ENCODE assay signal across 8 cellular contexts in the genomic region with DNA sequence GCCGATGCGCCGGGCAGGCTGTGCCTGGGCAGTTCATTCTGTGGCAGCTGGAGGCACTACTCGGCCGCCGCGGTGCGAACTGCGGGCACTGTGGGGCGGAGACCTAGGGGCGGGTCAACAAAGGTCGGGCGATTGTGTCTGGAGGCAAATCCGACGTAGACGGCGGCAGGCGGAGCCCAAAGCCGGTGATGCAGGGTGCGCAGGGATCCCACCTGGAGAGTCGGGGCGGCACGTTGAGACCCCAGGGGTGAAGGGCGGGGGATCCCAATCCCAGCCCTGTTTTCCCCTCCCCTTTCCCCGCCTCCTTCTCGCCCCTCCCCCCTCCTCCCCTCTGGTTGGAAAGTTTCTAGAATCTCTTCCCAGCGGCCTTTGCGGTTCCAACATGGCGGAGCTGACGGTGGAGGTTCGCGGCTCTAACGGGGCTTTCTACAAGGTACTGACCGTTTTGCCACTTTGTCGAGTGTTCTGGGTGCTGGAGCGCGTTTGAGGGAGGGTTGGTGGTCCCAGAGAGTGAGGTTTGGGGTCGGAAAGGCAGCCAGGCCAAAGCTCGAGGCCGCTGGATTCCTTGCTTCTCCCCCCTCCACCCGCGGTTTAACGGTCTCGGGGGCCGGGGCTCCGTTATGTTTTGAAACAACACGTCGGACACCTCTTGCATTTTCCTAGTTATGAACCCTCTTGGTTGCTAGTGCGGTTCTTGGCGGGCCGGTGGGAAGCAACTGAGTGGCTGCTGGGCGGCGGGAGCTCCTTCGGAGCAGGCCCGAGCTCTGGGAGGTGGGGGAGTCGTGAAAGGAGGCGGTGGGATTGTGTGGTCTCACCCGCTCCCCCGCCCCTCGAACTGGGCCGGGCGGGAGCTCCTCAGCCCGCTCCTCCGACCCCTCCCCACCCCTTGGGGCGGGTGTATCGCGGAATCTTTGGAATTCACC. TPM values are rescaled to one million over a fixed set of nuclear protein-coding genes. Genes with fewer than 3 reads are reported as not detected.
DNase-seq lines count a peak whose midpoint lies in the region; ATAC-seq and TF ChIP-seq lines count a peak whose summit lies in the region.

A gene (plus strand): TSS at position 367 of the 923 bp plus-strand sequence. CDS start 16 bp downstream, at position 383.

- no peaks in the 10 kb centered on the region for H3K9me2 ChIP-seq in SU-DHL-6 (replicated peaks; ENCODE audit: insufficient read depth, low read length)

- H4K20me1 ChIP-seq in SU-DHL-6 (ENCODE audit: low read depth, low read length), result peaks cover 41% of the 10 kb centered on the region

- H3K27ac ChIP-seq in SU-DHL-6 (ENCODE audit: low read depth, low read length), result peak within 1 kb of the TSS; percentile 82
- peak within 1 kb of the TSS; percentile 100 for H3K27ac ChIP-seq in cardiac muscle cell

- peaks cover 18% of the 10 kb centered on the region for H3K36me3 ChIP-seq in SU-DHL-6 (ENCODE audit: low read length)
- peaks cover 6% of the 10 kb centered on the region for H3K36me3 ChIP-seq in cardiac muscle cell

- H3K4me3 ChIP-seq in SU-DHL-6 (ENCODE audit: insufficient read depth, low read length, poor library complexity, severe bottlenecking) (peak within 1 kb of the TSS; percentile 85), cardiac muscle cell (peak within 1 kb of the TSS; percentile 87)

- no peaks in the 10 kb centered on the region for H3K9me3 ChIP-seq in SU-DHL-6 (ENCODE audit: insufficient read depth, low read length)
- H3K9me3 ChIP-seq in cardiac muscle cell (ENCODE audit: low read depth), result no peaks in the 10 kb centered on the region

- H3K4me3 Mint-ChIP-seq in type B pancreatic cell, result peak within 1 kb of the TSS; percentile 96

- H3K9me3 Mint-ChIP-seq in type B pancreatic cell, result no peaks in the 10 kb centered on the region

- H3F3A ChIP-seq in SU-DHL-6 (ENCODE audit: insufficient read depth), result peaks cover 3% of the 10 kb centered on the region; the same call in 1 of the 2 replicates

- H3K4me1 Mint-ChIP-seq in type B pancreatic cell (ENCODE audit: unreplicated experiment), result peaks cover 28% of the 10 kb centered on the region

- H3K9ac ChIP-seq in SU-DHL-6 (ENCODE audit: low read length), result peak within 1 kb of the TSS; percentile 88

- peaks cover 13% of the 10 kb centered on the region for H3K36me3 Mint-ChIP-seq in type B pancreatic cell

- no peaks in the 10 kb centered on the region for H3K27me3 ChIP-seq in SU-DHL-6 (ENCODE audit: low read length)
- H3K27me3 ChIP-seq in cardiac muscle cell, result no peaks in the 10 kb centered on the region

- H3K4me1 ChIP-seq in cardiac muscle cell (ENCODE audit: low read depth), result peaks cover 17% of the 10 kb centered on the region

- peak within 1 kb of the TSS; percentile 92 for H3K27ac Mint-ChIP-seq in type B pancreatic cell

- TF ChIP-seq CTCF in GM12873 (IDR thresholded peaks at IDR 0.05; ENCODE audit: insufficient read depth, low read depth, low read length, missing control alignments), result peak; percentile 70
- TF ChIP-seq CTCF in SU-DHL-6 (IDR thresholded peaks at IDR 0.05; ENCODE audit: insufficient read depth, low read length, poor library complexity, severe bottlenecking), result peak; percentile 62
- TF ChIP-seq CTCF in cardiac muscle cell (IDR thresholded peaks at IDR 0.05; ENCODE audit: low read depth, low read length), result peak; percentile 70
- peak; percentile 81 for TF ChIP-seq CTCF in type B pancreatic cell (conservative IDR thresholded peaks at IDR 0.05)

- H3K4me2 ChIP-seq in SU-DHL-6 (ENCODE audit: low read depth, low read length, poor library complexity, severe bottlenecking), result peak within 1 kb of the TSS; percentile 99

- peaks cover 58% of the 10 kb centered on the region for H3K79me2 ChIP-seq in SU-DHL-6 (ENCODE audit: insufficient read depth, low read length)

- H2AFZ ChIP-seq in SU-DHL-6 (ENCODE audit: low read depth, low read length, severe bottlenecking), result peak within 1 kb of the TSS; percentile 96

- H3K27me3 Mint-ChIP-seq in type B pancreatic cell, result no peaks in the 10 kb centered on the region

- DNase-seq in NCI-H128 (lab: John Stamatoyannopoulos, UW; ENCODE audit: unreplicated experiment) (peak; percentile 78), cardiac muscle cell (ENCODE audit: low read depth in 1 of 2, low spot score in 1 of 2) (peak; percentile 84 to 94), pons (ENCODE audit: low spot score) (peak; percentile 88), type B pancreatic cell (ENCODE audit: extremely low spot score, unreplicated experiment) (peak; percentile 87)
- DNase-seq in activated naive CD8-positive, alpha-beta T cell treated with anti-CD3 and anti-CD28 coated beads, Interleukin-2, amount 50 U/mL, for 16 hours (ENCODE audit: low read depth, low spot score), result peak; percentile 78

- peak; percentile 98 for ATAC-seq in HG02759 (IDR thresholded peaks at IDR 0.05; ENCODE audit: unreplicated experiment)

RNA-seq across cellular contexts. Expression of the gene that starts here (rescaled TPM):
- total RNA-seq in cardiac muscle cell (169 and 331 TPM in 2 replicates), type B pancreatic cell (ENCODE audit: low replicate concordance) (126 and 179 TPM in 2 replicates)
- polyA plus RNA-seq in cardiac muscle cell, result 63.3 and 99.3 TPM in 2 replicates

Comparison
In these comparisons a context has a peak if more than half of its experiments do, and no peak if none do; other contexts are left out.
1. Peak in every context shown above with its lines: DNase-seq, ATAC-seq, H3K4me3 ChIP-seq and H3K27ac ChIP-seq.